Comparison of ENCODE assay signal across 8 cellular contexts in genomic region chr19:13115936-13116281, GRCh38. TPM values are rescaled to one million over a fixed set of nuclear protein-coding genes. Genes with fewer than 3 reads are reported as not detected.
DNase-seq lines count a peak whose midpoint lies in the region; ATAC-seq, FAIRE-seq and TF ChIP-seq lines count a peak whose summit lies in the region.

No MANE protein-coding gene starts in this region.

- H3K27me3 ChIP-seq in HAP-1 (ENCODE audit: low read depth) (no peaks in the 10 kb centered on the region), hepatocyte (no peaks in the 10 kb centered on the region), small intestine (ENCODE audit: control insufficient read depth in 2 of 2, insufficient read depth in 2 of 2, low read length in 2 of 2) (no peaks in the 10 kb centered on the region)

- H3K4me1 ChIP-seq in HAP-1 (peaks cover 10% of the 10 kb centered on the region), hepatocyte (ENCODE audit: insufficient read depth) (peaks cover 26% of the 10 kb centered on the region), small intestine (ENCODE audit: control insufficient read depth in 2 of 2, insufficient read depth in 1 of 2, low read depth in 1 of 2, low read length in 1 of 2) (peaks cover 0 to 6% of the 10 kb centered on the region in 2 donors)

- peaks cover 43% of the 10 kb centered on the region for H3K36me3 ChIP-seq in HAP-1 (replicated peaks)
- no peaks in the 10 kb centered on the region for H3K36me3 ChIP-seq in hepatocyte (replicated peaks; ENCODE audit: insufficient read depth, low read depth)
- H3K36me3 ChIP-seq in small intestine (ENCODE audit: control insufficient read depth in 2 of 2, insufficient read depth in 2 of 2, low read length in 2 of 2), result no peaks in the 10 kb centered on the region

- TF ChIP-seq CTCF in activated B cell treated with CpG ODN at 0.5 μM for 24 hours (IDR thresholded peaks at IDR 0.05), result no peak
- TF ChIP-seq CTCF in hepatocyte (IDR thresholded peaks at IDR 0.05; ENCODE audit: poor library complexity), result no peak

- peak overlapping the region; percentile 99 for H3K4me3 Mint-ChIP-seq in activated B cell treated with CpG ODN at 0.5 μM for 24 hours

- POLR2A ChIA-PET in activated B cell treated with CpG ODN at 0.5 μM for 24 hours (lab: Charles Lee), result interaction anchor here (2.6 to 6.6 kb wide), 3 partner anchors 14 to 39 kb away, joined by 31 to 158 read pairs (median 117); partner anchors contain the start of genes IER2, LYL1 and STX10

- peak overlapping the region; percentile 71 for H2AFZ ChIP-seq in hepatocyte

- H3K36me3 Mint-ChIP-seq in activated B cell treated with CpG ODN at 0.5 μM for 24 hours (ENCODE audit: low read depth), result peaks cover 31% of the 10 kb centered on the region

- no peaks in the 10 kb centered on the region for H3K9me3 ChIP-seq in HAP-1
- no peaks in the 10 kb centered on the region for H3K9me3 ChIP-seq in hepatocyte (ENCODE audit: low read depth)
- H3K9me3 ChIP-seq in small intestine (ENCODE audit: control insufficient read depth, low read depth), result no peaks in the 10 kb centered on the region

- peaks cover 41% of the 10 kb centered on the region for H3K79me2 ChIP-seq in hepatocyte

- intact Hi-C loops in activated B cell treated with CpG ODN at 0.5 μM for 24 hours (cut with micrococcal nuclease), result loop anchor here (1.0 to 5.0 kb wide), 2 partner anchors 12 to 891 kb away; partner anchors contain the start of gene RFX1

- peaks cover 16% of the 10 kb centered on the region for H4K20me1 ChIP-seq in hepatocyte (ENCODE audit: insufficient read depth, poor library complexity, severe bottlenecking)

- ATAC-seq in activated B cell treated with CpG ODN at 0.5 μM for 24 hours (ENCODE audit: low read depth), result no peak
- no peak for ATAC-seq in HG02798 (IDR thresholded peaks at IDR 0.05; ENCODE audit: poor library complexity, unreplicated experiment)
- no peak for ATAC-seq in HG03196 (IDR thresholded peaks at IDR 0.05; ENCODE audit: unreplicated experiment)
- ATAC-seq in GM21717 (IDR thresholded peaks at IDR 0.05; ENCODE audit: unreplicated experiment), result no peak
- ATAC-seq in GM18858 (IDR thresholded peaks at IDR 0.05; ENCODE audit: unreplicated experiment), result no peak

- H3K27me3 Mint-ChIP-seq in activated B cell treated with CpG ODN at 0.5 μM for 24 hours, result no peaks in the 10 kb centered on the region

- H3K4me3 ChIP-seq in HAP-1, result peak overlapping the region; percentile 96
- H3K4me3 ChIP-seq in hepatocyte, result peak overlapping the region; percentile 62
- H3K4me3 ChIP-seq in small intestine (ENCODE audit: low read depth in 1 of 2, low read length in 2 of 2), result peak overlapping the region; percentile 81 to 82

- in situ Hi-C loops in HAP-1 (cut with MboI; ENCODE audit: low sequenced_read_pairs), result no loop called here

- FAIRE-seq in small intestine (lab: Jason Lieb, UNC), result no peak

- H3K9me3 Mint-ChIP-seq in activated B cell treated with CpG ODN at 0.5 μM for 24 hours, result no peaks in the 10 kb centered on the region

- H3K4me2 ChIP-seq in hepatocyte, result peak overlapping the region; percentile 94

- no peak for DNase-seq in HAP-1 (ENCODE audit: low spot score in 2 of 2)
- no peak for DNase-seq in activated B cell treated with CpG ODN at 0.5 μM for 24 hours
- no peak for DNase-seq in hepatocyte (ENCODE audit: low spot score)
- DNase-seq in small intestine, result no peak

- peak overlapping the region; percentile 96 for H3K27ac Mint-ChIP-seq in activated B cell treated with CpG ODN at 0.5 μM for 24 hours

- H3K4me1 Mint-ChIP-seq in activated B cell treated with CpG ODN at 0.5 μM for 24 hours, result peaks cover 45% of the 10 kb centered on the region

- H3K9me2 ChIP-seq in hepatocyte (replicated peaks; ENCODE audit: insufficient read depth), result no peaks in the 10 kb centered on the region

- CTCF ChIA-PET in activated B cell treated with CpG ODN at 0.5 μM for 24 hours (lab: Charles Lee), result no interaction called here

- 4% methylated on average over 18 of the region's 18 CpGs for WGBS in hepatocyte (ENCODE audit: low lambda C conversion rate, missing lambda C conversion rate)
- 1 to 2% (median 2%) methylated on average over 18 of the region's 18 CpGs for WGBS in small intestine, 3 donors

- H3K27ac ChIP-seq in hepatocyte, result peak overlapping the region; percentile 59
- H3K27ac ChIP-seq in small intestine (ENCODE audit: low read depth in 1 of 2, low read length in 1 of 2), result peak overlapping the region in 1 of 2 donors; percentile 83

RNA-seq across cellular contexts. Expression of gene TRMT1, which starts 0.6 kb away (rescaled TPM):
- total RNA-seq in activated B cell treated with CpG ODN at 0.5 μM for 24 hours, result 111 and 113 TPM in 2 replicates
- total RNA-seq in hepatocyte, result 21.0 and 31.2 TPM in 2 replicates
- polyA plus RNA-seq in hepatocyte, result 33.4 and 45.1 TPM in 2 replicates
- 10 to 100 TPM; 18.6 to 37.5 (median 26.8) TPM for polyA plus RNA-seq in small intestine

RNA-seq across cellular contexts. Expression of gene NACC1, which starts 2.2 kb away (rescaled TPM):
- 62.1 and 68.8 TPM in 2 replicates for total RNA-seq in activated B cell treated with CpG ODN at 0.5 μM for 24 hours
- 32.6 and 35.0 TPM in 2 replicates for total RNA-seq in hepatocyte
- 9.7 and 11.1 TPM in 2 replicates for polyA plus RNA-seq in hepatocyte
- polyA plus RNA-seq in small intestine, result 10 to 100 TPM in 2 of 3 donors, 1 to 10 TPM in 1; 7.6 to 51.6 (median 14.3) TPM

RNA-seq across cellular contexts. Expression of gene LYL1, which starts 13.3 kb away (rescaled TPM):
- total RNA-seq in activated B cell treated with CpG ODN at 0.5 μM for 24 hours (67.1 and 74.8 TPM in 2 replicates), hepatocyte (0.36 and 0.47 TPM in 2 replicates)
- polyA plus RNA-seq in hepatocyte (1.0 and 1.4 TPM in 2 replicates), small intestine (1 to 10 TPM in 2 of 3 donors, under 1 TPM in 1; 0.67 to 8.9 (median 3.2) TPM)

RNA-seq across cellular contexts. Expression of gene STX10, which starts 34.3 kb away (rescaled TPM):
- total RNA-seq in activated B cell treated with CpG ODN at 0.5 μM for 24 hours, result 41.7 and 43.6 TPM in 2 replicates
- 63.4 and 66.5 TPM in 2 replicates for total RNA-seq in hepatocyte
- polyA plus RNA-seq in hepatocyte, result 82.2 and 106 TPM in 2 replicates
- polyA plus RNA-seq in small intestine, result 100 to 1,000 TPM; 123 to 162 (median 153) TPM

RNA-seq across cellular contexts. Expression of gene IER2, which starts 34.3 kb away (rescaled TPM):
- 116 and 119 TPM in 2 replicates for total RNA-seq in activated B cell treated with CpG ODN at 0.5 μM for 24 hours
- total RNA-seq in hepatocyte, result 64.2 and 101 TPM in 2 replicates
- polyA plus RNA-seq in hepatocyte, result 325 and 369 TPM in 2 replicates
- 100 to 1,000 TPM in 1 of 3 donors, 10 to 100 TPM in 2; 67.5 to 130 (median 82.1) TPM for polyA plus RNA-seq in small intestine

Comparison
In these comparisons a context has a peak if more than half of its experiments do, and no peak if none do; other contexts are left out.
1. RNA of gene LYL1, which starts 13.3 kb away (total RNA-seq): 67.1 to 74.8 TPM in activated B cell treated with CpG ODN at 0.5 μM for 24 hours; 0.36 to 0.47 TPM in hepatocyte; every median in the first group is over 10 times any median in the second.
2. Peak in every context shown above with its lines, with median percentiles within 50 percentile points of each other: H3K4me3 ChIP-seq.